ENCODE assay signal across 2 cellular contexts in the genomic region with DNA sequence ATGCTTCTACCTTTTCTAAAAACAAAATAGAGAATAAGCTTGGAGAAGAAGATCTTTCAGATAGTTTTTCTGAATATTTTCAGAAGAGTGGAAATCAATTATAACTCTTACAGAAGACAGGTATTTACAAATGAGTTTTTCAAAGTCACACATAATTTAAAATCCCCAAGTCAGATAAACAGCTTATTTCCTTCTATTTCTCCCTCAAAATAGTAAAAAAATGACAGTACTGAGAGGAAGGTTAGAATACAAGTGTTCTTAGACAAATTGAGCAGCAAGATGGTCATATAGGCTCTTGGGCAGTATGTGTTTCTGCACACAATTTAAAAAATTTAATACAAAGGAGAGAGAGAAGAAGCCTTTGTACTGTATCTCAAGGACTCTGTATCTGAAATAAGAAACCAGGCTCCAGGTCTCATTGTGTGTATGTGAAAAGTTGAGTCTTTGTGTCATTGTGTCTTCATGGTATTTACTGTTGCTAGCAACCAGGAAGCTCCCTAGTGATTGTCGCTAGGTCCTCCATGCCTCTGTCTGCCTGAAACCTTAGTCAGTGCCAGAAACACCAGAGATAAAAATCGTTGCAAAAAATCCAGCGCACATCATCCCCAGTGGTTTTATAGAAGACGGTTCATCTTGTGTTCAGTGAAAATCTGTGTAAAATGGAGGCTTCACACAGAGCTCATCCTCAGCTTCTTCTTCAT.
TF ChIP-seq lines count a peak whose summit lies in the region.

No MANE protein-coding gene starts in this region.

TF ChIP-seq in WTC11, 78 proteins besides CTCF, POLR2A, EP300 and RAD21 (continued from another document):
- TF ChIP-seq RELA (CRISPR knock-in tag; IDR thresholded peaks at IDR 0.05; ENCODE audit: borderline replicate concordance) = no peak
- no peak for TF ChIP-seq SP1 (CRISPR knock-in tag; conservative IDR thresholded peaks at IDR 0.05)
- TF ChIP-seq ZNF396 (CRISPR knock-in tag; IDR thresholded peaks at IDR 0.05; ENCODE audit: borderline replicate concordance) = no peak
- TF ChIP-seq, protein P1, sequence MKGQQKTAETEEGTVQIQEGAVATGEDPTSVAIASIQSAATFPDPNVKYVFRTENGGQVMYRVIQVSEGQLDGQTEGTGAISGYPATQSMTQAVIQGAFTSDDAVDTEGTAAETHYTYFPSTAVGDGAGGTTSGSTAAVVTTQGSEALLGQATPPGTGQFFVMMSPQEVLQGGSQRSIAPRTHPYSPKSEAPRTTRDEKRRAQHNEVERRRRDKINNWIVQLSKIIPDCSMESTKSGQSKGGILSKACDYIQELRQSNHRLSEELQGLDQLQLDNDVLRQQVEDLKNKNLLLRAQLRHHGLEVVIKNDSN (CRISPR knock-in tag; IDR thresholded peaks at IDR 0.05) = no peak
- TF ChIP-seq, protein P2, sequence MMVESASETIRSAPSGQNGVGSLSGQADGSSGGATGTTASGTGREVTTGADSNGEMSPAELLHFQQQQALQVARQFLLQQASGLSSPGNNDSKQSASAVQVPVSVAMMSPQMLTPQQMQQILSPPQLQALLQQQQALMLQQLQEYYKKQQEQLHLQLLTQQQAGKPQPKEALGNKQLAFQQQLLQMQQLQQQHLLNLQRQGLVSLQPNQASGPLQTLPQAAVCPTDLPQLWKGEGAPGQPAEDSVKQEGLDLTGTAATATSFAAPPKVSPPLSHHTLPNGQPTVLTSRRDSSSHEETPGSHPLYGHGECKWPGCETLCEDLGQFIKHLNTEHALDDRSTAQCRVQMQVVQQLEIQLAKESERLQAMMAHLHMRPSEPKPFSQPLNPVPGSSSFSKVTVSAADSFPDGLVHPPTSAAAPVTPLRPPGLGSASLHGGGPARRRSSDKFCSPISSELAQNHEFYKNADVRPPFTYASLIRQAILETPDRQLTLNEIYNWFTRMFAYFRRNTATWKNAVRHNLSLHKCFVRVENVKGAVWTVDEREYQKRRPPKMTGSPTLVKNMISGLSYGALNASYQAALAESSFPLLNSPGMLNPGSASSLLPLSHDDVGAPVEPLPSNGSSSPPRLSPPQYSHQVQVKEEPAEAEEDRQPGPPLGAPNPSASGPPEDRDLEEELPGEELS (CRISPR knock-in tag; IDR thresholded peaks at IDR 0.05) = no peak
- TF ChIP-seq, protein P3, sequence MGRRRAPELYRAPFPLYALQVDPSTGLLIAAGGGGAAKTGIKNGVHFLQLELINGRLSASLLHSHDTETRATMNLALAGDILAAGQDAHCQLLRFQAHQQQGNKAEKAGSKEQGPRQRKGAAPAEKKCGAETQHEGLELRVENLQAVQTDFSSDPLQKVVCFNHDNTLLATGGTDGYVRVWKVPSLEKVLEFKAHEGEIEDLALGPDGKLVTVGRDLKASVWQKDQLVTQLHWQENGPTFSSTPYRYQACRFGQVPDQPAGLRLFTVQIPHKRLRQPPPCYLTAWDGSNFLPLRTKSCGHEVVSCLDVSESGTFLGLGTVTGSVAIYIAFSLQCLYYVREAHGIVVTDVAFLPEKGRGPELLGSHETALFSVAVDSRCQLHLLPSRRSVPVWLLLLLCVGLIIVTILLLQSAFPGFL (CRISPR knock-in tag; IDR thresholded peaks at IDR 0.05; ENCODE audit: borderline replicate concordance) = no peak
- no peak for TF ChIP-seq EMX1 (CRISPR knock-in tag; IDR thresholded peaks at IDR 0.05)

TF ChIP-seq in HepG2, 621 proteins besides CTCF, POLR2A, EP300 and RAD21:
- TF ChIP-seq NR1H2 (CRISPR knock-in tag; IDR thresholded peaks at IDR 0.05; ENCODE audit: borderline replicate concordance, low read depth) = no peak
- TF ChIP-seq GTF2F1 (IDR thresholded peaks at IDR 0.05; ENCODE audit: low read length) = no peak
- TF ChIP-seq, protein P4, sequence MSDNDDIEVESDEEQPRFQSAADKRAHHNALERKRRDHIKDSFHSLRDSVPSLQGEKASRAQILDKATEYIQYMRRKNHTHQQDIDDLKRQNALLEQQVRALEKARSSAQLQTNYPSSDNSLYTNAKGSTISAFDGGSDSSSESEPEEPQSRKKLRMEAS (IDR thresholded peaks at IDR 0.05) = no peak
- TF ChIP-seq LCORL (IDR thresholded peaks at IDR 0.05) = no peak
- TF ChIP-seq LCORL (CRISPR knock-in tag; IDR thresholded peaks at IDR 0.05) = no peak
- TF ChIP-seq, protein P5, sequence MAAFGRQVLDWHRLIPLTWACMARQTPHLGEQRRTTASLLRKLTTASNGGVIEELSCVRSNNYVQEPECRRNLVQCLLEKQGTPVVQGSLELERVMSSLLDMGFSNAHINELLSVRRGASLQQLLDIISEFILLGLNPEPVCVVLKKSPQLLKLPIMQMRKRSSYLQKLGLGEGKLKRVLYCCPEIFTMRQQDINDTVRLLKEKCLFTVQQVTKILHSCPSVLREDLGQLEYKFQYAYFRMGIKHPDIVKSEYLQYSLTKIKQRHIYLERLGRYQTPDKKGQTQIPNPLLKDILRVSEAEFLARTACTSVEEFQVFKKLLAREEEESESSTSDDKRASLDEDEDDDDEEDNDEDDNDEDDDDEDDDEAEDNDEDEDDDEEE (CRISPR knock-in tag; IDR thresholded peaks at IDR 0.05) = no peak
- TF ChIP-seq, protein P6, sequence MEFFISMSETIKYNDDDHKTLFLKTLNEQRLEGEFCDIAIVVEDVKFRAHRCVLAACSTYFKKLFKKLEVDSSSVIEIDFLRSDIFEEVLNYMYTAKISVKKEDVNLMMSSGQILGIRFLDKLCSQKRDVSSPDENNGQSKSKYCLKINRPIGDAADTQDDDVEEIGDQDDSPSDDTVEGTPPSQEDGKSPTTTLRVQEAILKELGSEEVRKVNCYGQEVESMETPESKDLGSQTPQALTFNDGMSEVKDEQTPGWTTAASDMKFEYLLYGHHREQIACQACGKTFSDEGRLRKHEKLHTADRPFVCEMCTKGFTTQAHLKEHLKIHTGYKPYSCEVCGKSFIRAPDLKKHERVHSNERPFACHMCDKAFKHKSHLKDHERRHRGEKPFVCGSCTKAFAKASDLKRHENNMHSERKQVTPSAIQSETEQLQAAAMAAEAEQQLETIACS (CRISPR knock-in tag; IDR thresholded peaks at IDR 0.05) = no peak
- no peak for TF ChIP-seq HHEX (CRISPR knock-in tag; IDR thresholded peaks at IDR 0.05)
